Comparison of ENCODE assay signal across 8 cellular contexts in the genomic region with DNA sequence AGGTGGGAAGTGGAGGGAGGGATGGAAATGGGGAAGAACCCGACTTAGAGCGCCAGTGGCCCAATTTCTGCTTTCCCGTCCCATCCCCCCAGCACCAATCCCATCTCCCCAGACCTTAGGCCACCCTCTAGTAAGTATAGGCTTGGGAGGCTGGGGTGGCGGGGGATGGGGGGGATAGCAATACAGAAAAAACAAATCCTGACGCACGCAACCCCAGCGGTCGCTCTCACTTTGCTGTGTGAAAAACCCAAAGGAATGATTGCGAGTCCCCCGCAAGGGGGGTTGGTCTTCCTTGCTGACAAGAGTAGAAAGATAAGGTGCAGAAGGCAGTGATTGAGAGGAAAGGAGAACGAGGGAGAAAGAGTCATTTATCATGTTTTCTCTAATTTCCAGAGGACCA. TPM values are rescaled to one million over a fixed set of nuclear protein-coding genes. Genes with fewer than 3 reads are reported as not detected.
DNase-seq lines count a peak whose midpoint lies in the region; ATAC-seq and TF ChIP-seq lines count a peak whose summit lies in the region.

No MANE protein-coding gene starts in this region.

- H3K36me3 ChIP-seq in A673 (ENCODE audit: insufficient read depth, low read length, poor library complexity, severe bottlenecking) (no peaks in the 10 kb centered on the region), mucosa of stomach (ENCODE audit: control insufficient read depth, insufficient read depth, low read length) (no peaks in the 10 kb centered on the region)

- intact Hi-C loops in A673 (cut with micrococcal nuclease; ENCODE audit: unreplicated experiment): loop anchor here (5.0 kb wide), 1 partner anchor 83 kb away; no protein-coding TSS in a partner anchor

- CTCF ChIA-PET in A673 (lab: Charles Lee): no interaction called here

- no peak for DNase-seq in A673 (ENCODE audit: low spot score)
- DNase-seq in NCI-H1105 treated with DMSO at 0.1 percent for 48 hours (lab: John Stamatoyannopoulos, UW): peak; percentile 65
- no peak for DNase-seq in NK-92 treated with Interleukin-12 subunit alpha and Interleukin-12 subunit beta, amount 100 ng/mL, for 24 hours (lab: John Stamatoyannopoulos, UW)
- DNase-seq in superior temporal gyrus (ENCODE audit: extremely low spot score): no peak

- no peaks in the 10 kb centered on the region for H3K9me3 ChIP-seq in A673 (ENCODE audit: low read depth, low read length, poor library complexity, severe bottlenecking)
- H3K9me3 ChIP-seq in mucosa of stomach (ENCODE audit: control insufficient read depth, low read length): no peaks in the 10 kb centered on the region

- H3K27me3 ChIP-seq in A673 (replicated peaks; ENCODE audit: insufficient read depth, low read depth, low read length, poor library complexity): no peaks in the 10 kb centered on the region
- peaks cover 22% of the 10 kb centered on the region for H3K27me3 ChIP-seq in mucosa of stomach (ENCODE audit: control insufficient read depth, insufficient read depth, low read length)

- H3K9ac ChIP-seq in mucosa of stomach (ENCODE audit: low read length): peak overlapping the region; percentile 41

- ATAC-seq in HG03520 (IDR thresholded peaks at IDR 0.05; ENCODE audit: unreplicated experiment): no peak
- no peak for ATAC-seq in GM21825 (IDR thresholded peaks at IDR 0.05; ENCODE audit: unreplicated experiment)

- no peak for TF ChIP-seq CTCF in A673 (conservative IDR thresholded peaks at IDR 0.05; ENCODE audit: low read depth, low read length)

- no TSS peak for BruUV-seq in A673 (replicated peaks; lab: Mats Ljungman, UMichigan)

- peak overlapping the region; percentile 64 for H3K4me3 ChIP-seq in A673 (ENCODE audit: low read depth, low read length, poor library complexity, severe bottlenecking)
- H3K4me3 ChIP-seq in mucosa of stomach (ENCODE audit: low read length): no peak overlapping the region

- H3K4me1 ChIP-seq in A673 (ENCODE audit: insufficient read depth, low read length, poor library complexity, severe bottlenecking) (peaks cover 26% of the 10 kb centered on the region), mucosa of stomach (ENCODE audit: control insufficient read depth, insufficient read depth, low read length) (no peaks in the 10 kb centered on the region)

- H3K27ac ChIP-seq in A673 (ENCODE audit: low read depth, low read length, poor library complexity, severe bottlenecking): no peak overlapping the region
- H3K27ac ChIP-seq in cingulate gyrus (ENCODE audit: low read depth, low read length): peak overlapping the region; percentile 83

- POLR2A ChIA-PET in A673 (lab: Charles Lee; ENCODE audit: low non-redundant PET): no interaction called here

RNA-seq across cellular contexts. Expression of gene CPE, which starts 0.9 kb away (rescaled TPM):
- 27.2 and 32.7 TPM in 2 replicates for total RNA-seq in A673 (2021)

RNA-seq across cellular contexts. Expression of gene MSMO1, which starts 52.2 kb away (rescaled TPM):
- 104 and 137 TPM in 2 replicates for total RNA-seq in A673 (2021)
